In genomic region chr15:29308299-29308698, GRCh38 we compare ENCODE assay signal across 31 cellular contexts.
"Had no signal": no experiment of that assay in that cellular context is flagged by ENCODE, and none has a peak within 500 bp of the region (broad histone marks: within the 10 kb centered on the region; RNA-seq: fewer than 3 reads in every experiment).

No MANE protein-coding gene starts in this region.

- H3K4me1 ChIP-seq: colonic mucosa, esophagus muscularis mucosa, foreskin keratinocyte, gastroesophageal sphincter, heart left ventricle, prostate gland, right atrium auricular region, tibial artery, upper lobe of left lung, uterus had no signal

- H3K9me3 ChIP-seq: colonic mucosa, esophagus muscularis mucosa, gastroesophageal sphincter, heart left ventricle, mucosa of descending colon, prostate gland, right atrium auricular region, tibial artery, upper lobe of left lung, uterus had no signal

- H3K9me3 Mint-ChIP-seq: dendritic cell treated with granulocyte-macrophage colony-stimulating factor and Interleukin-4, amounts not matched to agents 40 ng/mL and 50 ng/mL, for 4 days; mesothelial cell of epicardium; natural killer cell treated with Interleukin-12 subunit alpha and Interleukin-12 subunit beta and Interleukin-15 and Interleukin-18, amount 100 ng/mL, for 72 hours; neural crest cell; stimulated activated naive CD8-positive, alpha-beta T cell treated with anti-CD3 and anti-CD28 coated beads, Interleukin-15, amount 100 ng/mL, for 72 hours had no signal

- H3K4me1 Mint-ChIP-seq: mesothelial cell of epicardium; neural crest cell; stimulated activated naive CD8-positive, alpha-beta T cell treated with anti-CD3 and anti-CD28 coated beads, Interleukin-15, amount 100 ng/mL, for 72 hours had no signal

- H3K79me2 ChIP-seq: hepatocyte had no signal

- H3K4me3 Mint-ChIP-seq: dendritic cell treated with granulocyte-macrophage colony-stimulating factor and Interleukin-4, amounts not matched to agents 40 ng/mL and 50 ng/mL, for 4 days; mesothelial cell of epicardium; natural killer cell treated with Interleukin-12 subunit alpha and Interleukin-12 subunit beta and Interleukin-15 and Interleukin-18, amount 100 ng/mL, for 72 hours; neural crest cell; stimulated activated naive CD8-positive, alpha-beta T cell treated with anti-CD3 and anti-CD28 coated beads, Interleukin-15, amount 100 ng/mL, for 72 hours had no signal

- H3K27ac ChIP-seq: colonic mucosa, esophagus muscularis mucosa, foreskin keratinocyte, gastroesophageal sphincter, heart left ventricle, hepatocyte, parathyroid adenoma, prostate gland, right atrium auricular region, tibial artery, upper lobe of left lung, uterus had no signal

- H3K4me3 ChIP-seq: colonic mucosa, esophagus muscularis mucosa, gastroesophageal sphincter, heart left ventricle, hepatocyte, lung, mucosa of descending colon, prostate gland, right atrium auricular region, smooth muscle cell, tibial artery, upper lobe of left lung, uterus had no signal

- H3K27ac Mint-ChIP-seq: dendritic cell treated with granulocyte-macrophage colony-stimulating factor and Interleukin-4, amounts not matched to agents 40 ng/mL and 50 ng/mL, for 4 days; mesothelial cell of epicardium; natural killer cell treated with Interleukin-12 subunit alpha and Interleukin-12 subunit beta and Interleukin-15 and Interleukin-18, amount 100 ng/mL, for 72 hours; stimulated activated naive CD8-positive, alpha-beta T cell treated with anti-CD3 and anti-CD28 coated beads, Interleukin-15, amount 100 ng/mL, for 72 hours had no signal

- H2AFZ ChIP-seq: hepatocyte, parathyroid adenoma had no signal

- FAIRE-seq: endothelial cell of umbilical vein, kidney had no signal

- H3K36me3 ChIP-seq: colonic mucosa, esophagus muscularis mucosa, gastroesophageal sphincter, heart left ventricle, prostate gland, right atrium auricular region, tibial artery, upper lobe of left lung, uterus had no signal

- DNase-seq: colonic mucosa; effector CD8-positive, alpha-beta T cell; foreskin keratinocyte; heart left ventricle; kidney; mesenchymal stem cell; mucosa of descending colon; naive B cell; stimulated activated CD4-positive, alpha-beta T cell treated with anti-CD3 and anti-CD28 coated beads, Interleukin-12 subunit alpha, Interleukin-12 subunit beta, amount 100 ng/mL, for 4 hours; stimulated activated CD4-positive, alpha-beta T cell treated with anti-CD3 and anti-CD28 coated beads, Interleukin-1b, Interleukin-23, amount 100 ng/mL, for 48 hours; stimulated activated CD4-positive, alpha-beta T cell treated with anti-CD3 and anti-CD28 coated beads, Interleukin-4, amount 100 ng/mL, for 1 hour; stimulated activated naive CD4-positive, alpha-beta T cell; stimulated activated naive CD8-positive, alpha-beta T cell treated with anti-CD3 and anti-CD28 coated beads, Interleukin-15, amount 100 ng/mL, for 72 hours; tibial artery; uterus had no signal

- H3K9ac ChIP-seq: parathyroid adenoma had no signal

- H3K4me2 ChIP-seq: hepatocyte, smooth muscle cell had no signal

- H3K27me3 Mint-ChIP-seq: dendritic cell treated with granulocyte-macrophage colony-stimulating factor and Interleukin-4, amounts not matched to agents 40 ng/mL and 50 ng/mL, for 4 days had no signal

- H3K27me3 ChIP-seq: colonic mucosa, esophagus muscularis mucosa, foreskin keratinocyte, gastroesophageal sphincter, hepatocyte, right atrium auricular region, tibial artery, upper lobe of left lung, uterus had no signal

- ATAC-seq: foreskin keratinocyte; gastroesophageal sphincter; heart left ventricle; left lobe of liver; mucosa of descending colon; natural killer cell treated with Interleukin-12 subunit alpha and Interleukin-12 subunit beta and Interleukin-15 and Interleukin-18, amount 100 ng/mL, for 72 hours; sciatic nerve; stimulated activated naive CD8-positive, alpha-beta T cell treated with anti-CD3 and anti-CD28 coated beads, Interleukin-15, amount 100 ng/mL, for 72 hours had no signal

- H3K36me3 Mint-ChIP-seq: mesothelial cell of epicardium; naive B cell; natural killer cell treated with Interleukin-12 subunit alpha and Interleukin-12 subunit beta and Interleukin-15 and Interleukin-18, amount 100 ng/mL, for 72 hours had no signal
